ENCODE assay signal across 25 cellular contexts in genomic region chr3:188486126-188486525, GRCh38.
A peak's percentile ranks its signal among the peaks of the same experiment; 100 is the strongest.
DNase-seq lines count a peak whose midpoint lies in the region; ATAC-seq, FAIRE-seq and TF ChIP-seq lines count a peak whose summit lies in the region.
"Had no signal": no experiment of that assay in that cellular context is flagged by ENCODE, and none has a peak within 500 bp of the region (broad histone marks: within the 10 kb centered on the region; RNA-seq: fewer than 3 reads in every experiment).

No MANE protein-coding gene starts in this region.

- H3K4me2 ChIP-seq in osteoblast (ENCODE audit: insufficient read depth, low read length) = peak overlapping the region; percentile 27

- H3K36me3 Mint-ChIP-seq in activated T-cell treated with anti-CD3 and anti-CD28 coated beads, Interleukin-2, amount 50 U/mL, for 4 hours (ENCODE audit: insufficient read depth) = peaks cover 39% of the 10 kb centered on the region

- no peaks in the 10 kb centered on the region for H3K27me3 ChIP-seq in bronchial epithelial cell (ENCODE audit: control insufficient read depth, insufficient read depth, low read length)
- no peaks in the 10 kb centered on the region for H3K27me3 ChIP-seq in osteoblast (ENCODE audit: insufficient read depth, low read length)
- H3K27me3 ChIP-seq: adrenal gland, gastrocnemius medialis, sigmoid colon, tibial artery had no signal

- peaks cover 52% of the 10 kb centered on the region for H3K4me1 ChIP-seq in osteoblast (ENCODE audit: insufficient read depth, low read length)

- H3K4me3 Mint-ChIP-seq in activated T-cell treated with anti-CD3 and anti-CD28 coated beads, Interleukin-2, amount 50 U/mL, for 4 hours = no peak overlapping the region
- H3K4me3 Mint-ChIP-seq: activated CD4-positive, alpha-beta T cell treated with anti-CD3 and anti-CD28 coated beads, Interleukin-2, amount 10 ng/mL, durations not matched to agents 7 days and 5 days; memory B cell; nephron; T-helper 1 cell treated with Interleukin-12 subunit alpha and Interleukin-12 subunit beta and Interleukin-4 antibody, amounts not matched to agents 30 μg/mL and 1 μg/mL, for 36 hours had no signal

- no peak for ATAC-seq in activated T-cell treated with anti-CD3 and anti-CD28 coated beads, Interleukin-2, amount 50 U/mL, for 4 hours
- ATAC-seq: gastrocnemius medialis; stimulated activated naive CD8-positive, alpha-beta T cell treated with anti-CD3 and anti-CD28 coated beads, Interleukin-15, Interleukin-2, amounts not matched to agents 100 U/mL and 50 U/mL, for 24 hours had no signal

- no peak for FAIRE-seq in bronchial epithelial cell (lab: Jason Lieb, UNC)

- peaks cover 8% of the 10 kb centered on the region for H3K4me1 Mint-ChIP-seq in activated T-cell treated with anti-CD3 and anti-CD28 coated beads, Interleukin-2, amount 50 U/mL, for 4 hours (ENCODE audit: low read depth)

- H3K4me3 ChIP-seq in bronchial epithelial cell (ENCODE audit: low read depth, low read length) (no peak overlapping the region), osteoblast (ENCODE audit: insufficient read depth, low read length) (no peak overlapping the region)
- H3K4me3 ChIP-seq: adrenal gland, gastrocnemius medialis, sigmoid colon, tibial artery had no signal

- H3K27ac ChIP-seq in osteoblast (ENCODE audit: low read depth, low read length) = peak overlapping the region; percentile 25
- H3K27ac ChIP-seq: adrenal gland, epithelial cell of prostate, gastrocnemius medialis had no signal

- no peaks in the 10 kb centered on the region for H3K27me3 Mint-ChIP-seq in activated T-cell treated with anti-CD3 and anti-CD28 coated beads, Interleukin-2, amount 50 U/mL, for 4 hours (ENCODE audit: low read depth)
- H3K27me3 Mint-ChIP-seq: activated CD4-positive, alpha-beta T cell treated with anti-CD3 and anti-CD28 coated beads, Interleukin-2, amount 10 ng/mL, durations not matched to agents 7 days and 5 days; memory B cell had no signal

- peaks cover 23% of the 10 kb centered on the region for H3K79me2 ChIP-seq in osteoblast (ENCODE audit: insufficient read depth, low read length)

- TF ChIP-seq CTCF in bronchial epithelial cell (IDR thresholded peaks at IDR 0.05; ENCODE audit: insufficient read depth, low read length, severe bottlenecking) = no peak
- no peak for TF ChIP-seq CTCF in osteoblast (IDR thresholded peaks at IDR 0.05; ENCODE audit: extremely low read depth, low read depth, low read length)

- H3K9me3 Mint-ChIP-seq in activated T-cell treated with anti-CD3 and anti-CD28 coated beads, Interleukin-2, amount 50 U/mL, for 4 hours = peaks cover 3% of the 10 kb centered on the region
- H3K9me3 Mint-ChIP-seq: nephron had no signal

- H2AFZ ChIP-seq in osteoblast (ENCODE audit: low read length) = no peak overlapping the region

- DNase-seq in Daoy (ENCODE audit: low read depth) = peak; percentile 7
- peak; percentile 87 for DNase-seq in LHCN-M2 (ENCODE audit: low read depth)
- peak; percentile 71 for DNase-seq in bronchial epithelial cell (ENCODE audit: low read depth)
- DNase-seq in osteoblast (ENCODE audit: insufficient read length, low spot score, missing footprints) = peak; percentile 84
- DNase-seq in 8988T = no peak
- no peak for DNase-seq in SIG-M5 treated with dmso at 0.1 percent for 504 hours (lab: John Stamatoyannopoulos, UW; ENCODE audit: unreplicated experiment)
- no peak for DNase-seq in HuH-7.5 (ENCODE audit: low spot score)
- DNase-seq in activated T-cell treated with anti-CD3 and anti-CD28 coated beads, Interleukin-2, amount 50 U/mL, for 4 hours = no peak
- DNase-seq: activated CD4-positive, alpha-beta T cell treated with anti-CD3 and anti-CD28 coated beads, Interleukin-2, amount 10 ng/mL, durations not matched to agents 7 days and 5 days; activated CD8-positive, alpha-beta memory T cell treated with anti-CD3 and anti-CD28 coated beads, Interleukin-2, amount 50 U/mL, for 48 hours; activated gamma-delta T cell treated with Interleukin-2 at 50 U/mL for 16 hours; adrenal gland; caudate nucleus; gastrocnemius medialis; NCI-H1694 treated with DMSO at 0.1 percent for 48 hours; OCI-M1; SIG-M5; sigmoid colon; stimulated activated CD4-positive, alpha-beta T cell treated with anti-CD3 and anti-CD28 coated beads, Interleukin-2, amount 100 ng/mL, for 24 hours; stimulated activated naive CD8-positive, alpha-beta T cell treated with anti-CD3 and anti-CD28 coated beads, Interleukin-15, Interleukin-2, amounts not matched to agents 100 U/mL and 50 U/mL, for 24 hours; tibial artery had no signal

- no peaks in the 10 kb centered on the region for H3K36me3 ChIP-seq in bronchial epithelial cell (ENCODE audit: control insufficient read depth, insufficient read depth, low read length)
- peaks cover 4% of the 10 kb centered on the region for H3K36me3 ChIP-seq in osteoblast (ENCODE audit: insufficient read depth, low read length)

- no peaks in the 10 kb centered on the region for H3K9me3 ChIP-seq in osteoblast (ENCODE audit: low read depth, low read length)
- H3K9me3 ChIP-seq: gastrocnemius medialis, sigmoid colon, tibial artery had no signal

- no peaks in the 10 kb centered on the region for H4K20me1 ChIP-seq in osteoblast (ENCODE audit: insufficient read depth, low read length)

Comparison
In these comparisons a context has a peak if more than half of its experiments do, and no peak if none do; other contexts are left out.
1. DNase-seq: peak in Daoy (single experiment), LHCN-M2 (single experiment), bronchial epithelial cell (single experiment) and osteoblast (single experiment); none in 8988T (single experiment), SIG-M5 treated with dmso at 0.1 percent for 504 hours (single experiment), HuH-7.5 (single experiment) and activated T-cell treated with anti-CD3 and anti-CD28 coated beads, Interleukin-2, amount 50 U/mL, for 4 hours (single experiment).